ENCODE assay signal across 2 cellular contexts in genomic region chr1:2391034-2391384, GRCh38.
TF ChIP-seq lines count a peak whose summit lies in the region.

No MANE protein-coding gene starts in this region.

TF ChIP-seq in HEK293, 187 proteins besides CTCF, POLR2A, EP300 and RAD21 (continues in another document):
- no peak for TF ChIP-seq ZNF2 (tag by site-specific recombination; IDR thresholded peaks at IDR 0.05)
- peak; percentile 79 for TF ChIP-seq ZIC2 (tag by site-specific recombination; IDR thresholded peaks at IDR 0.05)
- TF ChIP-seq ZEB2 (tag by site-specific recombination; IDR thresholded peaks at IDR 0.05), result no peak
- 0 out of 2 replicates have a peak, but pooled peaks have one; percentile 12 for TF ChIP-seq ZSCAN5A (tag by site-specific recombination; IDR thresholded peaks at IDR 0.05)
- TF ChIP-seq KLF1 (tag by site-specific recombination; IDR thresholded peaks at IDR 0.05), result no peak
- no peak for TF ChIP-seq ZNF350 (tag by site-specific recombination; IDR thresholded peaks at IDR 0.05)
- TF ChIP-seq ZNF658 (tag by site-specific recombination; IDR thresholded peaks at IDR 0.05), result no peak
- peak; percentile 68 for TF ChIP-seq ZNF324 (tag by site-specific recombination; IDR thresholded peaks at IDR 0.05)
- no peak for TF ChIP-seq ZNF138 (tag by site-specific recombination; IDR thresholded peaks at IDR 0.05; ENCODE audit: borderline replicate concordance)
- TF ChIP-seq ZNF221 (tag by site-specific recombination; IDR thresholded peaks at IDR 0.05; ENCODE audit: borderline replicate concordance), result no peak
- no peak for TF ChIP-seq KLF7 (tag by site-specific recombination; IDR thresholded peaks at IDR 0.05; ENCODE audit: borderline replicate concordance)
- TF ChIP-seq ZNF518A (tag by site-specific recombination; conservative IDR thresholded peaks at IDR 0.05; ENCODE audit: low read depth), result no peak
- TF ChIP-seq ZNF394 (tag by site-specific recombination; IDR thresholded peaks at IDR 0.05; ENCODE audit: borderline replicate concordance), result no peak
- 0 out of 2 replicates have a peak, but pooled peaks have one; percentile 41 for TF ChIP-seq ZNF423 (tag by site-specific recombination; IDR thresholded peaks at IDR 0.05)
- no peak for TF ChIP-seq SALL2 (tag by site-specific recombination; IDR thresholded peaks at IDR 0.05; ENCODE audit: borderline replicate concordance)
- peak; percentile 90 for TF ChIP-seq ZFHX2 (tag by site-specific recombination; conservative IDR thresholded peaks at IDR 0.05)
- TF ChIP-seq ZNF223 (tag by site-specific recombination; IDR thresholded peaks at IDR 0.05), result no peak
- peak; percentile 20; the same call in 1 of the 2 replicates for TF ChIP-seq ZBTB7A (tag by site-specific recombination; IDR thresholded peaks at IDR 0.05; ENCODE audit: low read depth)
- no peak for TF ChIP-seq ZXDB (tag by site-specific recombination; IDR thresholded peaks at IDR 0.05)
- no peak for TF ChIP-seq ZNF830 (tag by site-specific recombination; IDR thresholded peaks at IDR 0.05; ENCODE audit: low read depth)
- TF ChIP-seq GFI1B (tag by site-specific recombination; IDR thresholded peaks at IDR 0.05), result no peak
- TF ChIP-seq ZNF433 (tag by site-specific recombination; IDR thresholded peaks at IDR 0.05; ENCODE audit: low read depth), result no peak
- TF ChIP-seq RBAK (tag by site-specific recombination; IDR thresholded peaks at IDR 0.05), result no peak
- peak; percentile 91 for TF ChIP-seq ZNF335 (tag by site-specific recombination; conservative IDR thresholded peaks at IDR 0.05)
- TF ChIP-seq KLF16 (tag by site-specific recombination; IDR thresholded peaks at IDR 0.05), result no peak
- peak; percentile 8; the same call in 1 of the 2 replicates for TF ChIP-seq ZNF596 (tag by site-specific recombination; IDR thresholded peaks at IDR 0.05)
- TF ChIP-seq ZNF169 (tag by site-specific recombination; IDR thresholded peaks at IDR 0.05), result 0 out of 2 replicates have a peak, but pooled peaks have one; percentile 35
- TF ChIP-seq ZNF692 (tag by site-specific recombination; IDR thresholded peaks at IDR 0.05), result no peak

TF ChIP-seq in HepG2, 621 proteins besides CTCF, POLR2A, EP300 and RAD21 (continues in another document):
- TF ChIP-seq POGZ (CRISPR knock-in tag; IDR thresholded peaks at IDR 0.05) (peak; percentile 8; the same call in 1 of the 2 replicates), ZNF564 (CRISPR knock-in tag; IDR thresholded peaks at IDR 0.05) (no peak), GATAD2A (CRISPR knock-in tag; IDR thresholded peaks at IDR 0.05) (no peak), ZBTB10 (CRISPR knock-in tag; IDR thresholded peaks at IDR 0.05; ENCODE audit: borderline replicate concordance) (no peak; the same call in 1 of the 2 replicates), MXD3 (CRISPR knock-in tag; IDR thresholded peaks at IDR 0.05) (peak; percentile 53; the same call in 1 of the 2 replicates), ZFAT (CRISPR knock-in tag; conservative IDR thresholded peaks at IDR 0.05) (0 out of 2 replicates have a peak, but pooled peaks have one; percentile 37), ZSCAN21 (CRISPR knock-in tag; IDR thresholded peaks at IDR 0.05; ENCODE audit: borderline replicate concordance) (no peak), MLXIP (CRISPR knock-in tag; IDR thresholded peaks at IDR 0.05; ENCODE audit: borderline replicate concordance) (no peak), FOXO4 (CRISPR knock-in tag; conservative IDR thresholded peaks at IDR 0.05) (0 out of 2 replicates have a peak, but pooled peaks have one; percentile 38), ZNF75D (CRISPR knock-in tag; IDR thresholded peaks at IDR 0.05; ENCODE audit: borderline replicate concordance) (no peak), NRL (CRISPR knock-in tag; IDR thresholded peaks at IDR 0.05; ENCODE audit: borderline replicate concordance) (no peak), ZBTB40 (IDR thresholded peaks at IDR 0.05) (no peak), ZBTB40 (CRISPR knock-in tag; IDR thresholded peaks at IDR 0.05) (no peak), HNRNPK (IDR thresholded peaks at IDR 0.05; ENCODE audit: low read depth, low read length, poor library complexity, severe bottlenecking) (no peak)
